In genomic region chr22:42066133-42066761, GRCh38 we compare ENCODE assay signal across 2 cellular contexts.
TF ChIP-seq lines count a peak whose summit lies in the region.

No MANE protein-coding gene starts in this region.

TF ChIP-seq in WTC11, 78 proteins besides CTCF, POLR2A, EP300 and RAD21 (continues in another document):
- no peak for TF ChIP-seq SMAD4 (CRISPR knock-in tag; IDR thresholded peaks at IDR 0.05)
- no peak for TF ChIP-seq AFF4 (CRISPR knock-in tag; IDR thresholded peaks at IDR 0.05; ENCODE audit: borderline replicate concordance)
- TF ChIP-seq CREB1 (CRISPR knock-in tag; IDR thresholded peaks at IDR 0.05), result no peak
- TF ChIP-seq USF1 (CRISPR knock-in tag; IDR thresholded peaks at IDR 0.05), result no peak
- TF ChIP-seq GTF2I (CRISPR knock-in tag; conservative IDR thresholded peaks at IDR 0.05), result no peak
- TF ChIP-seq NFE2L1 (CRISPR knock-in tag; IDR thresholded peaks at IDR 0.05), result no peak
- no peak for TF ChIP-seq ZBTB21 (CRISPR knock-in tag; IDR thresholded peaks at IDR 0.05; ENCODE audit: borderline replicate concordance)
- no peak for TF ChIP-seq CREM (CRISPR knock-in tag; IDR thresholded peaks at IDR 0.05)
- no peak for TF ChIP-seq ELF4 (CRISPR knock-in tag; IDR thresholded peaks at IDR 0.05; ENCODE audit: low read depth)
- TF ChIP-seq ATF6 (CRISPR knock-in tag; IDR thresholded peaks at IDR 0.05), result no peak
- TF ChIP-seq FOXP1 (CRISPR knock-in tag; IDR thresholded peaks at IDR 0.05; ENCODE audit: borderline replicate concordance), result no peak
- no peak for TF ChIP-seq E2F1 (CRISPR knock-in tag; IDR thresholded peaks at IDR 0.05)
- TF ChIP-seq STAT6 (CRISPR knock-in tag; conservative IDR thresholded peaks at IDR 0.05; ENCODE audit: low read depth), result no peak
- no peak for TF ChIP-seq TP53 (CRISPR knock-in tag; IDR thresholded peaks at IDR 0.05)
- TF ChIP-seq ZNF317 (CRISPR knock-in tag; IDR thresholded peaks at IDR 0.05; ENCODE audit: borderline replicate concordance, low read depth), result no peak
- no peak for TF ChIP-seq USF2 (CRISPR knock-in tag; IDR thresholded peaks at IDR 0.05)
- no peak for TF ChIP-seq NR2C2 (CRISPR knock-in tag; IDR thresholded peaks at IDR 0.05)

TF ChIP-seq in H1, 55 proteins besides CTCF, POLR2A, EP300 and RAD21:
- TF ChIP-seq KDM5A (IDR thresholded peaks at IDR 0.05; ENCODE audit: low read length) (no peak), BCL11A (IDR thresholded peaks at IDR 0.05; ENCODE audit: low read depth in 2 of 2, low read length in 2 of 2) (no peak)
TF ChIP-seq in H1: peak in this region for 0.
